6 cellular contexts compared by ENCODE assay signal in genomic region chr17:49085046-49085445, GRCh38. TPM values are rescaled to one million over a fixed set of nuclear protein-coding genes. Genes with fewer than 3 reads are reported as not detected.
"Had no signal": no experiment of that assay in that cellular context is flagged by ENCODE, and none has a peak within 500 bp of the region (broad histone marks: within the 10 kb centered on the region; RNA-seq: fewer than 3 reads in every experiment).

No MANE protein-coding gene starts in this region.

RNA-seq across cellular contexts. Expression of gene B4GALNT2, which starts 47.5 kb away (rescaled TPM):
- total RNA-seq: dermis microvascular lymphatic vessel endothelial cell, glomerular endothelial cell, left ventricle myocardium superior, lung microvascular endothelial cell, mesenteric fat pad, myocyte had no signal
